19 cellular contexts compared by ENCODE assay signal in genomic region chr1:101144868-101145808, GRCh38.
A peak's percentile ranks its signal among the peaks of the same experiment; 100 is the strongest.
DNase-seq lines count a peak whose midpoint lies in the region; ATAC-seq and TF ChIP-seq lines count a peak whose summit lies in the region.
"Had no signal": no experiment of that assay in that cellular context is flagged by ENCODE, and none has a peak within 500 bp of the region (broad histone marks: within the 10 kb centered on the region; RNA-seq: fewer than 3 reads in every experiment).

No MANE protein-coding gene starts in this region.

- in situ Hi-C loops in HAP-1 (cut with MboI; ENCODE audit: low sequenced_read_pairs), result no loop called here

- no peaks in the 10 kb centered on the region for H4K20me1 ChIP-seq in KMS-11 (ENCODE audit: insufficient read depth)

- no peak overlapping the region for H2AFZ ChIP-seq in KMS-11 (ENCODE audit: low read depth)

- H3K4me1 ChIP-seq in KMS-11 (ENCODE audit: low read depth, poor library complexity, severe bottlenecking) (peaks cover 4% of the 10 kb centered on the region), HAP-1 (peaks cover 12% of the 10 kb centered on the region)

- H3K36me3 ChIP-seq in GM06990 (ENCODE audit: control insufficient read depth, insufficient read depth, low read length), result no peaks in the 10 kb centered on the region
- no peaks in the 10 kb centered on the region for H3K36me3 ChIP-seq in KMS-11 (ENCODE audit: insufficient read depth)
- no peaks in the 10 kb centered on the region for H3K36me3 ChIP-seq in HAP-1 (replicated peaks)
- H3K36me3 ChIP-seq: neutrophil had no signal

- ATAC-seq in GM18909 (IDR thresholded peaks at IDR 0.05; ENCODE audit: poor library complexity, unreplicated experiment), result peak; percentile 52
- ATAC-seq: stimulated activated effector memory CD8-positive, alpha-beta T cell treated with anti-CD3 and anti-CD28 coated beads, Interleukin-12 subunit alpha, Interleukin-12 subunit beta, amount 100 ng/mL, for 72 hours had no signal

- TF ChIP-seq CTCF in GM06990 (IDR thresholded peaks at IDR 0.05; ENCODE audit: insufficient read depth, low read length, poor library complexity, severe bottlenecking), result no peak
- TF ChIP-seq CTCF in KMS-11 (conservative IDR thresholded peaks at IDR 0.05; ENCODE audit: low read depth, low read length), result no peak
- no peak for TF ChIP-seq CTCF in fibroblast of the aortic adventitia (IDR thresholded peaks at IDR 0.05; ENCODE audit: insufficient read depth, low read length)

- H3K27ac ChIP-seq in KMS-11, result no peak overlapping the region
- H3K27ac ChIP-seq: coronary artery, epithelial cell of prostate, neutrophil had no signal

- H3K79me2 ChIP-seq in KMS-11 (ENCODE audit: insufficient read depth, low read depth), result no peaks in the 10 kb centered on the region

- peak; percentile 22 for DNase-seq in GM06990 (ENCODE audit: extremely low read depth, insufficient read length)
- DNase-seq in fibroblast of the aortic adventitia (ENCODE audit: low read depth), result peak; percentile 61
- DNase-seq in HAP-1 (ENCODE audit: low spot score in 2 of 2), result no peak
- DNase-seq in NCI-H526 treated with DMSO at 0.1 percent for 48 hours (lab: John Stamatoyannopoulos, UW), result no peak
- DNase-seq in cerebellum (ENCODE audit: low spot score), result no peak
- no peak for DNase-seq in NCI-H1048 (lab: John Stamatoyannopoulos, UW)
- DNase-seq: activated CD4-positive, alpha-beta T cell treated with anti-CD3 and anti-CD28 coated beads for 1 hour; activated T-cell treated with anti-CD3 and anti-CD28 coated beads for 4 hours; AML-193; amniotic stem cell; glutamatergic neuron; NCI-H2029; NCI-H82 had no signal

- H3K4me3 ChIP-seq in GM06990 (replicated peaks; ENCODE audit: low read depth, low read length) (no peak overlapping the region), KMS-11 (IDR thresholded peaks at IDR 0.05; ENCODE audit: insufficient read depth, low read depth, low read length) (no peak overlapping the region), fibroblast of the aortic adventitia (ENCODE audit: low read depth, low read length) (no peak overlapping the region), HAP-1 (no peak overlapping the region)
- H3K4me3 ChIP-seq: coronary artery had no signal

- H3K9me3 ChIP-seq in HAP-1, result no peaks in the 10 kb centered on the region
- H3K9me3 ChIP-seq: neutrophil had no signal

- no peak overlapping the region for H3K9ac ChIP-seq in KMS-11

- H3K27me3 ChIP-seq in GM06990 (replicated peaks; ENCODE audit: control insufficient read depth, insufficient read depth, low read length), result no peaks in the 10 kb centered on the region
- H3K27me3 ChIP-seq in KMS-11 (ENCODE audit: insufficient read depth, low read depth), result no peaks in the 10 kb centered on the region
- no peaks in the 10 kb centered on the region for H3K27me3 ChIP-seq in HAP-1 (ENCODE audit: low read depth)
- H3K27me3 ChIP-seq: neutrophil had no signal

- 0 out of 2 replicates have a peak overlapping the region, but pooled peaks have one; percentile 8 for H3K4me2 ChIP-seq in KMS-11

Comparison
In these comparisons a context has a peak if more than half of its experiments do, and no peak if none do; other contexts are left out.
1. DNase-seq: peak in GM06990 (single experiment) and fibroblast of the aortic adventitia (single experiment); none in HAP-1 (0 of 2), NCI-H526 treated with DMSO at 0.1 percent for 48 hours (single experiment), cerebellum (single experiment) and NCI-H1048 (single experiment).